12 cellular contexts compared by ENCODE assay signal in genomic region chr16:82630219-82630618, GRCh38. TPM values are rescaled to one million over a fixed set of nuclear protein-coding genes. Genes with fewer than 3 reads are reported as not detected.
A peak's percentile ranks its signal among the peaks of the same experiment; 100 is the strongest.
DNase-seq lines count a peak whose midpoint lies in the region; ATAC-seq, FAIRE-seq and TF ChIP-seq lines count a peak whose summit lies in the region.
"Had no signal": no experiment of that assay in that cellular context is flagged by ENCODE, and none has a peak within 500 bp of the region (broad histone marks: within the 10 kb centered on the region; RNA-seq: fewer than 3 reads in every experiment).

No MANE protein-coding gene starts in this region.

- H3K27me3 ChIP-seq in heart right ventricle (peaks cover 0 to 41% (median 0%) of the 10 kb centered on the region in 7 donors), astrocyte (ENCODE audit: insufficient read depth, low read length) (no peaks in the 10 kb centered on the region), vagina (no peaks in the 10 kb centered on the region)

- H3K27ac ChIP-seq in heart right ventricle (peak overlapping the region in 9 of 10 donors; percentile 90 to 97 (median 93)), astrocyte (ENCODE audit: low read depth, low read length) (peak overlapping the region; percentile 89), vagina (peak overlapping the region; percentile 94)

- H3K27ac Mint-ChIP-seq in astrocyte (ENCODE audit: unreplicated experiment) = peak overlapping the region; percentile 67
- no peak overlapping the region for H3K27ac Mint-ChIP-seq in stimulated activated effector memory CD8-positive, alpha-beta T cell treated with anti-CD3 and anti-CD28 coated beads, Interleukin-12 subunit alpha, Interleukin-12 subunit beta, amount 100 ng/mL, for 72 hours
- H3K27ac Mint-ChIP-seq: activated T-helper 1 cell treated with anti-CD3 and anti-CD28 coated beads, Interleukin-12 subunit alpha, Interleukin-12 subunit beta, Interleukin-2, Interleukin-4 antibody, amounts not matched to agents 30 ng/mL and 10 ng/mL and 1 ng/mL, durations not matched to agents 14 hours and 24 hours and 36 hours had no signal

- H3K9ac ChIP-seq in astrocyte (ENCODE audit: low read length) = peak overlapping the region; percentile 91

- H3K4me1 ChIP-seq in heart right ventricle (peaks cover 14 to 86% (median 66%) of the 10 kb centered on the region in 9 donors), astrocyte (ENCODE audit: insufficient read depth, low read length) (peaks cover 60% of the 10 kb centered on the region), vagina (peaks cover 70% of the 10 kb centered on the region)

- peaks cover 31% of the 10 kb centered on the region for H3K4me1 Mint-ChIP-seq in astrocyte (ENCODE audit: low read depth, unreplicated experiment)
- H3K4me1 Mint-ChIP-seq in stimulated activated effector memory CD8-positive, alpha-beta T cell treated with anti-CD3 and anti-CD28 coated beads, Interleukin-12 subunit alpha, Interleukin-12 subunit beta, amount 100 ng/mL, for 72 hours = peaks cover 16% of the 10 kb centered on the region

- H3K27me3 Mint-ChIP-seq in astrocyte (ENCODE audit: low read depth, unreplicated experiment) = peaks cover 21% of the 10 kb centered on the region

- H3K9me3 ChIP-seq in heart right ventricle = no peaks in the 10 kb centered on the region
- no peaks in the 10 kb centered on the region for H3K9me3 ChIP-seq in astrocyte (ENCODE audit: insufficient read depth, low read depth, low read length)
- H3K9me3 ChIP-seq in vagina = no peaks in the 10 kb centered on the region

- H3K36me3 Mint-ChIP-seq in astrocyte (ENCODE audit: low read depth, unreplicated experiment) = peaks cover 2% of the 10 kb centered on the region
- H3K36me3 Mint-ChIP-seq in stimulated activated effector memory CD8-positive, alpha-beta T cell treated with anti-CD3 and anti-CD28 coated beads, Interleukin-12 subunit alpha, Interleukin-12 subunit beta, amount 100 ng/mL, for 72 hours = no peaks in the 10 kb centered on the region

- WGBS in heart right ventricle, 2 donors = 15 to 24% methylated on average over 2 of the region's 2 CpGs

- DNase-seq in heart right ventricle = no peak
- DNase-seq in cardiac septum (ENCODE audit: low spot score) = no peak
- peak; percentile 49 for DNase-seq in astrocyte (ENCODE audit: low read depth)
- peak; percentile 3 for DNase-seq in kidney glomerular epithelial cell (lab: John Stamatoyannopoulos, UW)
- no peak for DNase-seq in vagina (ENCODE audit: extremely low spot score in 2 of 2)
- DNase-seq in stimulated activated effector memory CD8-positive, alpha-beta T cell treated with anti-CD3 and anti-CD28 coated beads, Interleukin-12 subunit alpha, Interleukin-12 subunit beta, amount 100 ng/mL, for 72 hours (ENCODE audit: low spot score in 2 of 2) = no peak
- DNase-seq in NCI-H1436 treated with DMSO at 0.1 percent for 48 hours (lab: John Stamatoyannopoulos, UW) = no peak
- no peak for DNase-seq in midbrain (lab: John Stamatoyannopoulos, UW)
- DNase-seq: effector CD4-positive, alpha-beta T cell; small intestine had no signal

- H4K20me1 ChIP-seq in astrocyte (ENCODE audit: insufficient read depth, low read length) = no peaks in the 10 kb centered on the region

- H3K36me3 ChIP-seq in heart right ventricle = no peaks in the 10 kb centered on the region
- no peaks in the 10 kb centered on the region for H3K36me3 ChIP-seq in astrocyte (ENCODE audit: insufficient read depth, low read length)
- H3K36me3 ChIP-seq in vagina = no peaks in the 10 kb centered on the region

- H3K9me3 Mint-ChIP-seq in astrocyte (ENCODE audit: unreplicated experiment) = no peaks in the 10 kb centered on the region
- no peaks in the 10 kb centered on the region for H3K9me3 Mint-ChIP-seq in stimulated activated effector memory CD8-positive, alpha-beta T cell treated with anti-CD3 and anti-CD28 coated beads, Interleukin-12 subunit alpha, Interleukin-12 subunit beta, amount 100 ng/mL, for 72 hours
- H3K9me3 Mint-ChIP-seq: activated T-helper 1 cell treated with anti-CD3 and anti-CD28 coated beads, Interleukin-12 subunit alpha, Interleukin-12 subunit beta, Interleukin-2, Interleukin-4 antibody, amounts not matched to agents 30 ng/mL and 10 ng/mL and 1 ng/mL, durations not matched to agents 14 hours and 24 hours and 36 hours had no signal

- no peak for TF ChIP-seq POLR2A in vagina (IDR thresholded peaks at IDR 0.05)

- peak overlapping the region; percentile 91 for H3K4me2 ChIP-seq in astrocyte (ENCODE audit: low read length)

- FAIRE-seq in astrocyte (lab: Jason Lieb, UNC) = no peak
- FAIRE-seq: small intestine had no signal

- H3K79me2 ChIP-seq in astrocyte (ENCODE audit: insufficient read depth, low read length) = peaks cover 68% of the 10 kb centered on the region

- intact Hi-C loops in heart right ventricle (cut with DNase I) (loop anchor here in 6 of 10 donors (5.0 to 10.0 kb wide), 7 partner anchors 72 to 435 kb away; no protein-coding TSS in a partner anchor), cardiac septum (cut with DNase I) (loop anchor here (10.0 kb wide), 2 partner anchors 435 to 725 kb away; no protein-coding TSS in a partner anchor), vagina (cut with DNase I) (no loop called here)

- ATAC-seq in heart right ventricle = no peak
- ATAC-seq in stimulated activated effector memory CD8-positive, alpha-beta T cell treated with anti-CD3 and anti-CD28 coated beads, Interleukin-12 subunit alpha, Interleukin-12 subunit beta, amount 100 ng/mL, for 72 hours = no peak

- H2AFZ ChIP-seq in astrocyte (ENCODE audit: low read depth, low read length) = no peak overlapping the region

- no peak for TF ChIP-seq CTCF in heart right ventricle (IDR thresholded peaks at IDR 0.05)
- TF ChIP-seq CTCF in astrocyte (IDR thresholded peaks at IDR 0.05; ENCODE audit: insufficient read depth, low read depth, low read length) = no peak
- TF ChIP-seq CTCF in vagina (IDR thresholded peaks at IDR 0.05) = no peak

- H3K4me3 ChIP-seq in heart right ventricle = peak overlapping the region in 1 of 10 donors; percentile 6
- H3K4me3 ChIP-seq in astrocyte (ENCODE audit: insufficient read depth, low read depth, low read length) = peak overlapping the region; percentile 72
- H3K4me3 ChIP-seq in vagina = no peak overlapping the region

- H3K4me3 Mint-ChIP-seq in astrocyte (ENCODE audit: unreplicated experiment) = peak overlapping the region; percentile 40
- H3K4me3 Mint-ChIP-seq in stimulated activated effector memory CD8-positive, alpha-beta T cell treated with anti-CD3 and anti-CD28 coated beads, Interleukin-12 subunit alpha, Interleukin-12 subunit beta, amount 100 ng/mL, for 72 hours = no peak overlapping the region
- H3K4me3 Mint-ChIP-seq: activated T-helper 1 cell treated with anti-CD3 and anti-CD28 coated beads, Interleukin-12 subunit alpha, Interleukin-12 subunit beta, Interleukin-2, Interleukin-4 antibody, amounts not matched to agents 30 ng/mL and 10 ng/mL and 1 ng/mL, durations not matched to agents 14 hours and 24 hours and 36 hours had no signal

RNA-seq across cellular contexts. Expression of gene CDH13, which starts 3.5 kb away (rescaled TPM):
- 100 to 1,000 TPM; 126 to 221 (median 173) TPM for total RNA-seq in heart right ventricle
- polyA plus RNA-seq in heart right ventricle = 10 to 100 TPM; 15.5 to 40.9 TPM
- 108 TPM for total RNA-seq in cardiac septum
- total RNA-seq in astrocyte = 23.0 and 41.7 TPM in 2 replicates
- total RNA-seq in vagina = 123 TPM
- total RNA-seq: activated T-helper 1 cell treated with anti-CD3 and anti-CD28 coated beads, Interleukin-12 subunit alpha, Interleukin-12 subunit beta, Interleukin-2, Interleukin-4 antibody, amounts not matched to agents 30 ng/mL and 10 ng/mL and 1 ng/mL, durations not matched to agents 14 hours and 24 hours and 36 hours; HT-29 had no signal

Comparison
In these comparisons a context has a peak if more than half of its experiments do, and no peak if none do; other contexts are left out.
1. DNase-seq: peak in astrocyte (single experiment) and kidney glomerular epithelial cell (single experiment); none in heart right ventricle (0 of 2), cardiac septum (single experiment), vagina (0 of 2), stimulated activated effector memory CD8-positive, alpha-beta T cell treated with anti-CD3 and anti-CD28 coated beads, Interleukin-12 subunit alpha, Interleukin-12 subunit beta, amount 100 ng/mL, for 72 hours (0 of 2), NCI-H1436 treated with DMSO at 0.1 percent for 48 hours (single experiment) and midbrain (single experiment).
2. Peak in every context shown above with its lines, with median percentiles within 50 percentile points of each other: H3K27ac ChIP-seq.